8 cellular contexts compared by ENCODE assay signal in genomic region chr12:51082561-51083139, GRCh38.
DNase-seq lines count a peak whose midpoint lies in the region; ATAC-seq and TF ChIP-seq lines count a peak whose summit lies in the region.

No MANE protein-coding gene starts in this region.

- peak overlapping the region; percentile 73 to 83 for H3K4me3 ChIP-seq in neutrophil (ENCODE audit: low read depth in 1 of 2, low read length in 1 of 2)

- H3K4me3 Mint-ChIP-seq in activated naive CD4-positive, alpha-beta T cell treated with anti-CD3 and anti-CD28 coated beads, Interleukin-2, amount 50 U/mL, for 24 hours = peak overlapping the region; percentile 97

- H3K27ac ChIP-seq in neutrophil = peak overlapping the region; percentile 76

- no peaks in the 10 kb centered on the region for H3K27me3 Mint-ChIP-seq in activated naive CD4-positive, alpha-beta T cell treated with anti-CD3 and anti-CD28 coated beads, Interleukin-2, amount 50 U/mL, for 24 hours

- no peaks in the 10 kb centered on the region for H3K27me3 ChIP-seq in neutrophil

- peaks cover 55% of the 10 kb centered on the region for H3K4me1 Mint-ChIP-seq in activated naive CD4-positive, alpha-beta T cell treated with anti-CD3 and anti-CD28 coated beads, Interleukin-2, amount 50 U/mL, for 24 hours

- H3K9me3 ChIP-seq in neutrophil = no peaks in the 10 kb centered on the region

- no peaks in the 10 kb centered on the region for H3K36me3 ChIP-seq in neutrophil

- TF ChIP-seq CTCF in neutrophil (IDR thresholded peaks at IDR 0.05) = no peak

- no peak for ATAC-seq in GM21381 (IDR thresholded peaks at IDR 0.05; ENCODE audit: unreplicated experiment)

- peak; percentile 27 for DNase-seq in stimulated activated CD4-positive, alpha-beta T cell treated with anti-CD3 and anti-CD28 coated beads, Interleukin-15, amount 100 ng/mL, for 24 hours
- no peak for DNase-seq in stimulated activated CD4-positive, alpha-beta T cell treated with anti-CD3 and anti-CD28 coated beads, Interleukin-12 subunit alpha, Interleukin-12 subunit beta, amount 100 ng/mL, for 4 hours
- peak; percentile 72 for DNase-seq in NCI-H748 (lab: John Stamatoyannopoulos, UW; ENCODE audit: unreplicated experiment)
- DNase-seq in glomerular visceral epithelial cell (ENCODE audit: extremely low spot score) = peak; percentile 47
- no peak for DNase-seq in OCI-M2 (lab: John Stamatoyannopoulos, UW; ENCODE audit: unreplicated experiment)

- H3K27ac Mint-ChIP-seq in activated naive CD4-positive, alpha-beta T cell treated with anti-CD3 and anti-CD28 coated beads, Interleukin-2, amount 50 U/mL, for 24 hours = peak overlapping the region; percentile 95

- peaks cover 2% of the 10 kb centered on the region for H3K36me3 Mint-ChIP-seq in activated naive CD4-positive, alpha-beta T cell treated with anti-CD3 and anti-CD28 coated beads, Interleukin-2, amount 50 U/mL, for 24 hours

- H3K4me1 ChIP-seq in neutrophil (ENCODE audit: control insufficient read depth in 1 of 2, insufficient read depth in 1 of 2, low read depth in 1 of 2, low read length in 1 of 2) = peaks cover 19% of the 10 kb centered on the region in 2 experiments

- H3K9me3 Mint-ChIP-seq in activated naive CD4-positive, alpha-beta T cell treated with anti-CD3 and anti-CD28 coated beads, Interleukin-2, amount 50 U/mL, for 24 hours = no peaks in the 10 kb centered on the region

Comparison
In these comparisons a context has a peak if more than half of its experiments do, and no peak if none do; other contexts are left out.
1. DNase-seq: peak in stimulated activated CD4-positive, alpha-beta T cell treated with anti-CD3 and anti-CD28 coated beads, Interleukin-15, amount 100 ng/mL, for 24 hours (single experiment), NCI-H748 (single experiment) and glomerular visceral epithelial cell (single experiment); none in stimulated activated CD4-positive, alpha-beta T cell treated with anti-CD3 and anti-CD28 coated beads, Interleukin-12 subunit alpha, Interleukin-12 subunit beta, amount 100 ng/mL, for 4 hours (single experiment) and OCI-M2 (single experiment).